ENCODE assay signal across 8 cellular contexts in the genomic region with DNA sequence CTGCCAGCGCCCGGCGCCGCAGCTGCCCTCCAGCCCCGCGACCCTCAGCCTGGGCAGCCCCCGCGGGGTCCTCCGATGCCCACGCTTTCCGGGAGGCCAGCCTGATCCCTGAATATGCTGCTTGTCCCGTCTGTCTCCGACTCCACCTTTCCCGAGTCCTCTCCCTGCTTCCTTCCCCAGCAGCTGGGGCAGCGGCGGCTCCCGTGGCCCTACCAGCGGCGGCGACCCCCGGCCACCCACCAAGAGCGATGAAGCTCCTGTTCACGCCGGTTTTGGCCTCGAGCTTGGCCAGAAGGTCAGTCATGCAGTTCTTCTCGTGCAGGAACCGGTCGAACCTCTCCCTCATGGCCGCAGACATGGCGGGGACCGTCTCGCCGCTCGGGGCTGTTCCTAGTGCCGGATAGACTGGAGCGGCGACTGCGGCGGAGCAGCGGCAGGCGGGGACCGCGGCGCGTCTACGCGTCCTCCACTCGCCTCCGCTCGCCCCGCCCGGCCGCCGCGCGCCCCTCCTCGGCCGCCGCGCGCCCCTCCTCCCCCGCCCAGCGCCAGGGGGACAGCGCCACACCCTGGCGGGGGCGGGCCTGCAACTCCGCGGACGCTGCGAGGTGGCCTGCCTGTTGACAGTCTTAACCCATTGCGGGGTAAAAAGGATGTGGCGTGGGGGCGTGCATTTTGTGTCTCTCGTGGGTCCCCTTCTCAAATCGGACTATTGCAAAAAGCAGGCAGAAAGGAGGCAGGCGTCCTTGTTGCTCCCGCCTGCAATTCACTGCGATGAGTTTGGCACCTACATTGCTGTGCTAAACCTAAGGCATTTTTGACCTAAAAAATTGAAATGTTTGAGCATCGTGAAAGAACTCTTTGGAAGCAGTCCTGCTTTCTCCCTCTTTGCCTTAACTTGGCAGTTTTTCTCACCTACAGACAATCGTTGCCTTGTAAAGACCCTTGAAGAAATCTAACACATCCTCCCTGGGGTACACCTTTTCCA. TPM values are rescaled to one million over a fixed set of nuclear protein-coding genes. Genes with fewer than 3 reads are reported as not detected.
DNase-seq lines count a peak whose midpoint lies in the region; ATAC-seq and TF ChIP-seq lines count a peak whose summit lies in the region.

A gene (minus strand): TSS at position 395 of the 985 bp plus-strand sequence. CDS start 37 bp downstream, at position 358.

- H3K9ac ChIP-seq in OCI-LY1 (ENCODE audit: low read length), result peak within 1 kb of the TSS; percentile 96

- peak within 1 kb of the TSS; percentile 51 for H2AFZ ChIP-seq in OCI-LY1 (ENCODE audit: low read length)

- CTCF ChIA-PET in Calu3 (lab: Charles Lee), result interaction anchor here (0.8 to 1.9 kb wide), 5 partner anchors 9 to 54 kb away, joined by 3 to 6 read pairs (median 4); a partner anchor contains a TSS

- no peaks in the 10 kb centered on the region for H3K79me2 ChIP-seq in OCI-LY1 (ENCODE audit: insufficient read depth, low read length)

- DNase-seq in Calu3, result peak; percentile 93
- DNase-seq in HUDEP-2 (lab: John Stamatoyannopoulos, UW; ENCODE audit: unreplicated experiment in 76 of 76), result peak in 72 of 76 experiments; percentile 8 to 85 (median 68)
- peak; percentile 79 for DNase-seq in activated T-cell treated with anti-CD3 and anti-CD28 coated beads for 1 hour (ENCODE audit: low read depth)
- DNase-seq in epidermal melanocyte (ENCODE audit: insufficient read length, low spot score), result peak; percentile 73
- DNase-seq in mucosa of descending colon, result peak; percentile 85 to 91 (median 91)
- DNase-seq in stimulated activated CD8-positive, alpha-beta memory T cell treated with anti-CD3 and anti-CD28 coated beads, Interleukin-4, amount 100 ng/mL, for 4 hours (ENCODE audit: low read depth in 2 of 2, low spot score in 1 of 2), result peak; percentile 56 to 62

- peaks cover 31% of the 10 kb centered on the region for H3K4me1 Mint-ChIP-seq in Calu3 (ENCODE audit: low read depth, unreplicated experiment)

- H3K4me3 Mint-ChIP-seq in Calu3 (ENCODE audit: low read depth, unreplicated experiment), result peak within 1 kb of the TSS; percentile 100

- peak within 1 kb of the TSS; percentile 81 for H3K27ac Mint-ChIP-seq in Calu3 (ENCODE audit: unreplicated experiment)

- ATAC-seq in GM21367 (IDR thresholded peaks at IDR 0.05; ENCODE audit: unreplicated experiment) (peak; percentile 50), mucosa of descending colon (peak; percentile 91)

- peak within 1 kb of the TSS; percentile 98 for H3K4me3 ChIP-seq in OCI-LY1 (ENCODE audit: low read depth, low read length, poor library complexity, severe bottlenecking)
- H3K4me3 ChIP-seq in mucosa of descending colon, result peak within 1 kb of the TSS; percentile 95

- TF ChIP-seq CTCF in Calu3 (IDR thresholded peaks at IDR 0.05; ENCODE audit: unreplicated experiment) (peak; percentile 83), OCI-LY1 (IDR thresholded peaks at IDR 0.05; ENCODE audit: low read length) (peak; percentile 64), mucosa of descending colon (IDR thresholded peaks at IDR 0.05) (peak; percentile 83)

- peaks cover 31% of the 10 kb centered on the region for H3K36me3 Mint-ChIP-seq in Calu3 (ENCODE audit: insufficient read depth, unreplicated experiment)

- H3K27me3 ChIP-seq in OCI-LY1 (ENCODE audit: insufficient read depth, low read length), result no peaks in the 10 kb centered on the region

- no peaks in the 10 kb centered on the region for H4K20me1 ChIP-seq in OCI-LY1 (ENCODE audit: insufficient read depth, low read length)

- intact Hi-C loops in Calu3 (cut with micrococcal nuclease; ENCODE audit: unreplicated experiment), result loop anchor here (2.0 to 10.0 kb wide), 3 partner anchors 37 to 227 kb away; a partner anchor contains a TSS
- intact Hi-C loops in mucosa of descending colon (cut with DNase I, micrococcal nuclease), result no loop called here

- no peaks in the 10 kb centered on the region for H3K27me3 Mint-ChIP-seq in Calu3 (ENCODE audit: unreplicated experiment)

- H3K36me3 ChIP-seq in OCI-LY1 (ENCODE audit: insufficient read depth, low read length) (peaks cover 30% of the 10 kb centered on the region), mucosa of descending colon (ENCODE audit: low read depth) (no peaks in the 10 kb centered on the region)

- no peaks in the 10 kb centered on the region for H3K9me3 Mint-ChIP-seq in Calu3 (ENCODE audit: low read depth, unreplicated experiment)

- no peaks in the 10 kb centered on the region for H3K9me3 ChIP-seq in OCI-LY1 (ENCODE audit: low read length)
- H3K9me3 ChIP-seq in mucosa of descending colon, result no peaks in the 10 kb centered on the region

- H3K4me2 ChIP-seq in OCI-LY1 (ENCODE audit: low read length), result peak within 1 kb of the TSS; percentile 86

- no peaks in the 10 kb centered on the region for H3K9me2 ChIP-seq in OCI-LY1 (ENCODE audit: low read depth, low read length)

- H3F3A ChIP-seq in OCI-LY1 (ENCODE audit: insufficient read depth, low read length), result 0 out of 2 replicates have a peak, but pooled peaks cover 4% of the 10 kb centered on the region

- H3K27ac ChIP-seq in OCI-LY1 (ENCODE audit: low read depth, low read length, poor library complexity, severe bottlenecking), result peak within 1 kb of the TSS; percentile 91

- BruUV-seq in Calu3 (replicated peaks; lab: Mats Ljungman, UMichigan), result no TSS peak

- H3K4me1 ChIP-seq in OCI-LY1 (ENCODE audit: insufficient read depth, low read length, severe bottlenecking), result peaks cover 41% of the 10 kb centered on the region
- peaks cover 17% of the 10 kb centered on the region for H3K4me1 ChIP-seq in mucosa of descending colon (ENCODE audit: low read depth)

RNA-seq across cellular contexts. Expression of the gene that starts here (rescaled TPM):
- total RNA-seq in Calu3 (2022) (123 and 130 TPM in 2 replicates), mucosa of descending colon (10 to 100 TPM; 58.6 to 83.8 (median 75.7) TPM)

Comparison
In these comparisons a context has a peak if more than half of its experiments do, and no peak if none do; other contexts are left out.
1. Peak in every context shown above with its lines: DNase-seq, ATAC-seq, H3K4me3 ChIP-seq and H3K27ac ChIP-seq.